Comparison of ENCODE assay signal across 9 cellular contexts in genomic region chr5:83510199-83510730, GRCh38. TPM values are rescaled to one million over a fixed set of nuclear protein-coding genes. Genes with fewer than 3 reads are reported as not detected.
DNase-seq lines count a peak whose midpoint lies in the region; ATAC-seq and TF ChIP-seq lines count a peak whose summit lies in the region.
"Had no signal": no experiment of that assay in that cellular context is flagged by ENCODE, and none has a peak within 500 bp of the region (broad histone marks: within the 10 kb centered on the region; RNA-seq: fewer than 3 reads in every experiment).

No MANE protein-coding gene starts in this region.

- H3K27ac ChIP-seq in hepatocyte: peak overlapping the region; percentile 67

- H3K36me3 ChIP-seq in hepatocyte (replicated peaks; ENCODE audit: insufficient read depth, low read depth): no peaks in the 10 kb centered on the region

- H3K4me2 ChIP-seq in hepatocyte: peak overlapping the region; percentile 15

- H4K20me1 ChIP-seq in hepatocyte (ENCODE audit: insufficient read depth, poor library complexity, severe bottlenecking): no peaks in the 10 kb centered on the region

- H2AFZ ChIP-seq in hepatocyte: no peak overlapping the region

- ATAC-seq in GM18867 (IDR thresholded peaks at IDR 0.05; ENCODE audit: unreplicated experiment) (peak; percentile 95), GM21526 (IDR thresholded peaks at IDR 0.05; ENCODE audit: low FRiP score, unreplicated experiment) (peak; percentile 94), HG03342 (IDR thresholded peaks at IDR 0.05; ENCODE audit: unreplicated experiment) (peak; percentile 91), GM19455 (IDR thresholded peaks at IDR 0.05; ENCODE audit: unreplicated experiment) (no peak)

- WGBS in hepatocyte (ENCODE audit: low lambda C conversion rate, missing lambda C conversion rate): 89% methylated on average over 1 of the region's 1 CpG

- TF ChIP-seq CTCF in hepatocyte (IDR thresholded peaks at IDR 0.05; ENCODE audit: poor library complexity): no peak

- peaks cover 3% of the 10 kb centered on the region for H3K4me1 ChIP-seq in hepatocyte (ENCODE audit: insufficient read depth)

- no peaks in the 10 kb centered on the region for H3K9me3 ChIP-seq in hepatocyte (ENCODE audit: low read depth)

- DNase-seq in hepatocyte (ENCODE audit: low spot score) (no peak), cortex of kidney (lab: John Stamatoyannopoulos, UW) (no peak), COLO668 (lab: John Stamatoyannopoulos, UW; ENCODE audit: unreplicated experiment) (no peak)
- no peak for DNase-seq in activated naive CD4-positive, alpha-beta T cell (lab: John Stamatoyannopoulos, UW)
- DNase-seq: DMS79 had no signal

- peaks cover 22% of the 10 kb centered on the region for H3K79me2 ChIP-seq in hepatocyte

- no peak overlapping the region for H3K4me3 ChIP-seq in hepatocyte

- no peaks in the 10 kb centered on the region for H3K9me2 ChIP-seq in hepatocyte (replicated peaks; ENCODE audit: insufficient read depth)

- no peaks in the 10 kb centered on the region for H3K27me3 ChIP-seq in hepatocyte

RNA-seq across cellular contexts. Expression of gene VCAN, which starts 38.7 kb away (rescaled TPM):
- 367 and 398 TPM in 2 replicates for total RNA-seq in hepatocyte
- 98.0 and 104 TPM in 2 replicates for polyA plus RNA-seq in hepatocyte
